8 cellular contexts compared by ENCODE assay signal in the genomic region with DNA sequence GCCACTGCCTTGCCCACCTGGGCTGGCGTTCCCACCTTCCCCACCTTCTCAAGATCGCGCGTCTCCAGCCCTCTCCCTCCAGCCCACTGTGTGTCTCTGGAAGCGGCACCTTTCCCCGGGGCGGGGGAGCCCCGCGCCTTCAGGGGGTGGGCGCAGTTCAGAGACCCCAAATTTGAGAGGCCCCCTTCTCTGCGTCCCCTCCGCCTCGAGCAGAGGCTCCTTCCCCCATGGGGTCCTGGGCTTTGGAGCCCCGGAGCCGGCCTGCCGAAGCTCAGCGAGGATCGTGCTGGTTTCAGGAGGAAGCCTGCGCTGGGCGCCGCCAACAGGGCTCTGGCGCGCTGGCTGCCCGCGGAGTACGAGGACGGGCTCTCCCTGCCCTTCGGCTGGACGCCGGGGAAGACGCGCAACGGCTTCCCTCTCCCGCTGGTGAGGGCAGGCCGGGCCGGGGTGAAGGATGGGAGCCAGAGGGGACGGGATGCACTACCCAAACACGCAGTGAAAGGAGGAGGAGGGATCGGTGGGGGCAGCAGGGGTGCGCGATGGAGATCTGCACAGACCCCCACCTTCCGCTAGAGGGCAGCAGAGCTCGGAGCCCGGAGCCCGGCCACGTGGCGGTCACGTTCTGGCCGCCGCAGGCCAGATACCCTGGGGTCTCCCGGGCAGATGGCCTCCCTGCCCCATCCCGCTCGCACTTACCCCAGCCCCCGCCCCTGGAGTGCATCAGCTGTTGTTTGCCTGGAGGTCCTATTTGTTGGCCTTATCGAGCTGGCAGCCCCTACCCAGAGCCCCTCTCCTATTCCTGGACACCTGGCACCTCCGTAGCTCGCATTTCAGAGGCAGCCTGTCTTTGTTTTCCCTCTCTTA. TPM values are rescaled to one million over a fixed set of nuclear protein-coding genes. Genes with fewer than 3 reads are reported as not detected.
DNase-seq lines count a peak whose midpoint lies in the region; ATAC-seq and TF ChIP-seq lines count a peak whose summit lies in the region.

No MANE protein-coding gene starts in this region.

- peak overlapping the region; percentile 67 for H3K4me3 Mint-ChIP-seq in activated CD8-positive, alpha-beta T cell treated with anti-CD3 and anti-CD28 coated beads for 36 hours

- peak overlapping the region; percentile 16 for H3K27ac Mint-ChIP-seq in activated CD8-positive, alpha-beta T cell treated with anti-CD3 and anti-CD28 coated beads for 36 hours

- POLR2A ChIA-PET in activated CD8-positive, alpha-beta T cell treated with anti-CD3 and anti-CD28 coated beads for 36 hours (lab: Charles Lee) = interaction anchor here (0.6 to 1.8 kb wide), 7 partner anchors 14 to 100 kb away, joined by 3 to 4 read pairs (median 3); a partner anchor contains a TSS

- H3K4me1 Mint-ChIP-seq in activated CD8-positive, alpha-beta T cell treated with anti-CD3 and anti-CD28 coated beads for 36 hours (ENCODE audit: low read depth) = peaks cover 10% of the 10 kb centered on the region

- peak; percentile 98 for TF ChIP-seq CTCF in activated CD8-positive, alpha-beta T cell treated with anti-CD3 and anti-CD28 coated beads for 36 hours (IDR thresholded peaks at IDR 0.05)

- no peaks in the 10 kb centered on the region for H3K9me3 Mint-ChIP-seq in activated CD8-positive, alpha-beta T cell treated with anti-CD3 and anti-CD28 coated beads for 36 hours

- DNase-seq in DMS79 treated with DMSO at 0.1 percent for 48 hours (lab: John Stamatoyannopoulos, UW) = peak; percentile 58
- peak; percentile 9 to 53 for DNase-seq in NCI-H446 (lab: John Stamatoyannopoulos, UW)
- peak; percentile 77 for DNase-seq in activated CD8-positive, alpha-beta T cell treated with anti-CD3 and anti-CD28 coated beads for 36 hours
- DNase-seq in effector CD8-positive, alpha-beta T cell (lab: John Stamatoyannopoulos, UW) = peak; percentile 58
- peak; percentile 66 for DNase-seq in medulla oblongata (ENCODE audit: extremely low spot score)
- peak; percentile 55 to 77 (median 65) for DNase-seq in stimulated activated CD4-positive, alpha-beta T cell treated with anti-CD3 and anti-CD28 coated beads, TNF-alpha, amount 100 ng/mL, for 48 hours (ENCODE audit: low read depth in 3 of 3)

- no peaks in the 10 kb centered on the region for H3K36me3 Mint-ChIP-seq in activated CD8-positive, alpha-beta T cell treated with anti-CD3 and anti-CD28 coated beads for 36 hours (ENCODE audit: low read depth)

- intact Hi-C loops in activated CD8-positive, alpha-beta T cell treated with anti-CD3 and anti-CD28 coated beads for 36 hours (cut with micrococcal nuclease) = no loop called here

- ATAC-seq in HG02870 (IDR thresholded peaks at IDR 0.05; ENCODE audit: unreplicated experiment) (peak; percentile 62), HG02970 (IDR thresholded peaks at IDR 0.05; ENCODE audit: low FRiP score, unreplicated experiment) (no peak)
- ATAC-seq in activated CD8-positive, alpha-beta T cell treated with anti-CD3 and anti-CD28 coated beads for 36 hours = peak; percentile 95

- H3K27me3 Mint-ChIP-seq in activated CD8-positive, alpha-beta T cell treated with anti-CD3 and anti-CD28 coated beads for 36 hours = peaks cover 7% of the 10 kb centered on the region

- CTCF ChIA-PET in activated CD8-positive, alpha-beta T cell treated with anti-CD3 and anti-CD28 coated beads for 36 hours (lab: Charles Lee) = interaction anchor here (0.6 to 4.3 kb wide), 39 partner anchors 8 to 421 kb away, joined by 3 to 33 read pairs (median 4); a partner anchor contains a TSS

RNA-seq across cellular contexts. Expression of a gene that starts 11.1 kb away (rescaled TPM):
- total RNA-seq in activated CD8-positive, alpha-beta T cell treated with anti-CD3 and anti-CD28 coated beads for 36 hours = not detected

RNA-seq across cellular contexts. Expression of a gene that starts 30.4 kb away (rescaled TPM):
- 10 to 100 TPM; 20.7 to 24.8 TPM for total RNA-seq in activated CD8-positive, alpha-beta T cell treated with anti-CD3 and anti-CD28 coated beads for 36 hours

RNA-seq across cellular contexts. Expression of a gene that starts 31.2 kb away (rescaled TPM):
- total RNA-seq in activated CD8-positive, alpha-beta T cell treated with anti-CD3 and anti-CD28 coated beads for 36 hours = not detected

RNA-seq across cellular contexts. Expression of a gene that starts 57.0 kb away (rescaled TPM):
- total RNA-seq in activated CD8-positive, alpha-beta T cell treated with anti-CD3 and anti-CD28 coated beads for 36 hours = not detected
